Comparison of ENCODE assay signal across 11 cellular contexts in genomic region chr1:227901906-227902640, GRCh38. TPM values are rescaled to one million over a fixed set of nuclear protein-coding genes. Genes with fewer than 3 reads are reported as not detected.
DNase-seq lines count a peak whose midpoint lies in the region; ATAC-seq, FAIRE-seq and TF ChIP-seq lines count a peak whose summit lies in the region.
"Had no signal": no experiment of that assay in that cellular context is flagged by ENCODE, and none has a peak within 500 bp of the region (broad histone marks: within the 10 kb centered on the region; RNA-seq: fewer than 3 reads in every experiment).

No MANE protein-coding gene starts in this region.

- no peak for FAIRE-seq in GM12878 (lab: Jason Lieb, UNC)
- FAIRE-seq in GM12892 (lab: Jason Lieb, UNC): no peak

- in situ Hi-C loops in GM12878 (cut with MboI): no loop called here

- ATAC-seq in GM12878: peak; percentile 23; the same call in 2 of the 3 replicates

- no peak overlapping the region for H2AFZ ChIP-seq in GM12878 (ENCODE audit: control insufficient read depth, low read depth, low read length)

- no peak overlapping the region for H3K4me3 ChIP-seq in AG10803 (ENCODE audit: low read length)
- no peak overlapping the region for H3K4me3 ChIP-seq in GM12878
- H3K4me3 ChIP-seq in thyroid gland (replicated peaks in 1 of 3): no peak overlapping the region
- H3K4me3 ChIP-seq: SK-N-MC had no signal

- DNase-seq in AG10803 (ENCODE audit: low read depth) (peak; percentile 21), HCEC 1CT (peak; percentile 10), GM12878 (ENCODE audit: low read depth, low spot score) (no peak), lung microvascular endothelial cell (ENCODE audit: low read depth in 2 of 2) (peak; percentile 15 to 40), NCI-H1105 treated with DMSO at 0.1 percent for 48 hours (lab: John Stamatoyannopoulos, UW) (no peak), DMS114 treated with DMSO at 0.1 percent for 48 hours (lab: John Stamatoyannopoulos, UW; ENCODE audit: unreplicated experiment) (no peak), thyroid gland (no peak), GM12892 (ENCODE audit: insufficient read length) (no peak)
- DNase-seq: effector CD4-positive, alpha-beta T cell; NCI-H1436 treated with DMSO at 0.1 percent for 48 hours had no signal

- no peaks in the 10 kb centered on the region for H3K27me3 ChIP-seq in GM12878 (replicated peaks in 1 of 2; ENCODE audit: control insufficient read depth in 2 of 2, insufficient read depth in 2 of 2, low read length in 1 of 2)
- H3K27me3 ChIP-seq in thyroid gland: no peaks in the 10 kb centered on the region

- TF ChIP-seq POLR2A in GM12878 (IDR thresholded peaks at IDR 0.05; ENCODE audit: low read depth, low read length) (no peak), thyroid gland (IDR thresholded peaks at IDR 0.05) (no peak), GM12892 (IDR thresholded peaks at IDR 0.05; ENCODE audit: low read depth, low read length) (no peak)

- no peaks in the 10 kb centered on the region for H3K4me1 ChIP-seq in GM12878 (ENCODE audit: control insufficient read depth, insufficient read depth, low read length)
- no peaks in the 10 kb centered on the region for H3K4me1 ChIP-seq in thyroid gland

- no TSS peak for BruUV-seq in GM12878 (replicated peaks; lab: Mats Ljungman, UMichigan)

- TF ChIP-seq RAD21 in GM12878 (IDR thresholded peaks at IDR 0.05; ENCODE audit: insufficient read depth, low read depth, low read length): no peak

- H3K27ac ChIP-seq in GM12878 (ENCODE audit: control insufficient read depth, insufficient read depth): no peak overlapping the region
- H3K27ac ChIP-seq in thyroid gland: no peak overlapping the region
- H3K27ac ChIP-seq: SK-N-MC had no signal

- no peaks in the 10 kb centered on the region for H4K20me1 ChIP-seq in GM12878 (ENCODE audit: control insufficient read depth, insufficient read depth)

- POLR2A ChIA-PET in GM12878 (lab: Charles Lee): no interaction called here

- H3K9ac ChIP-seq in GM12878 (ENCODE audit: control insufficient read depth, insufficient read depth, low read length): no peak overlapping the region

- RAD21 ChIA-PET in GM12878 (lab: Charles Lee; ENCODE audit: unreplicated experiment): no interaction called here

- 6% methylated on average over 9 of the region's 11 CpGs for WGBS in GM12878 (ENCODE audit: insufficient coverage, insufficient replicate concordance, low lambda C conversion rate, missing lambda C conversion rate)
- WGBS in thyroid gland, 2 donors: 71 to 95% methylated on average over 4 to 9 of the region's 11 CpGs

- H3K9me3 ChIP-seq in GM12878 (replicated peaks; ENCODE audit: control insufficient read depth, insufficient read depth, low read length): no peaks in the 10 kb centered on the region
- H3K9me3 ChIP-seq in thyroid gland: no peaks in the 10 kb centered on the region

- no peak for TF ChIP-seq EP300 in GM12878 (IDR thresholded peaks at IDR 0.05; ENCODE audit: borderline replicate concordance in 1 of 2, control insufficient read depth in 1 of 2, low read depth in 2 of 2, low read length in 2 of 2)

- SMC1A ChIA-PET in GM12878 (lab: Charles Lee; ENCODE audit: uncharacterized antibody, unreplicated experiment): no interaction called here

- no peak overlapping the region for H3K4me2 ChIP-seq in GM12878 (ENCODE audit: control insufficient read depth, insufficient read depth)

- TF ChIP-seq CTCF in AG10803 (conservative IDR thresholded peaks at IDR 0.05; ENCODE audit: low read length) (0 out of 2 replicates have a peak, but pooled peaks have one; percentile 13), GM12878 (IDR thresholded peaks at IDR 0.05 in 2 of 3, conservative IDR thresholded peaks at IDR 0.05 in 1 of 3; ENCODE audit: control insufficient read depth in 2 of 3, extremely low read depth in 1 of 3, insufficient read depth in 1 of 3, low read depth in 3 of 3, low read length in 3 of 3) (no peak), thyroid gland (IDR thresholded peaks at IDR 0.05) (no peak)

- intact Hi-C loops in GM12878 (cut with micrococcal nuclease; ENCODE audit: unreplicated experiment) (loop anchor here (10.0 kb wide), 1 partner anchor 57 kb away; no protein-coding TSS in a partner anchor), thyroid gland (cut with DNase I) (no loop called here)

- CTCF ChIA-PET in GM12878 (lab: Yijun Ruan, JAX): no interaction called here

- H3K36me3 ChIP-seq in GM12878 (ENCODE audit: control insufficient read depth in 2 of 2, insufficient read depth in 2 of 2, low read length in 1 of 2): no peaks in the 10 kb centered on the region
- no peaks in the 10 kb centered on the region for H3K36me3 ChIP-seq in thyroid gland

- H3K79me2 ChIP-seq in GM12878 (ENCODE audit: control insufficient read depth, insufficient read depth, low read length): no peaks in the 10 kb centered on the region

TF ChIP-seq in GM12878, 131 proteins besides CTCF, POLR2A, EP300 and RAD21:
- no peak for TF ChIP-seq CBX3 (IDR thresholded peaks at IDR 0.05; ENCODE audit: borderline replicate concordance, low read depth)
- TF ChIP-seq REST (IDR thresholded peaks at IDR 0.05; ENCODE audit: low read depth, low read length): no peak
- no peak for TF ChIP-seq GABPA (IDR thresholded peaks at IDR 0.05; ENCODE audit: low read depth)
- TF ChIP-seq SP1 (IDR thresholded peaks at IDR 0.05; ENCODE audit: low read depth, low read length): no peak

RNA-seq across cellular contexts. Expression of gene WNT9A, which starts 45.7 kb away (rescaled TPM):
- total RNA-seq in GM12878 (2013; cell fraction: nucleolus; rRNA removed): not detected in 2 replicates
- total RNA-seq in GM12878 (2014; rRNA removed): not detected in 2 replicates
- not detected in 2 replicates for total RNA-seq in GM12878 (2014; rRNA removed; fragmentation: Illumina TruSeq; extraction: Trizol)
- total RNA-seq in GM12878 (2021): not detected in 2 replicates
- polyA plus RNA-seq in GM12878 (2011; ENCODE audit: low read depth): not detected
- not detected in 2 replicates for polyA plus RNA-seq in GM12878 (2011; rRNA removed)
- polyA plus RNA-seq in GM12878 (2011; cell fraction: cytosol; rRNA removed): 0.04 TPM in 1 of 2 replicates, not detected in the other
- not detected in 2 replicates for polyA plus RNA-seq in GM12878 (2011; cell fraction: nucleus; rRNA removed)
- 0.04 TPM in 2 replicates for polyA plus RNA-seq in GM12878 (2012)
- polyA plus RNA-seq in GM12878 (2014; fragmentation: Illumina TruSeq; extraction: Trizol): not detected in 2 replicates
- polyA plus RNA-seq in GM12878 (2014; fragmentation: Nextera tagmentation; extraction: Ambion mirVana): not detected
- not detected in 2 replicates for polyA plus RNA-seq in GM12878 (2014; rRNA removed)
- polyA plus RNA-seq in GM12878 (2016; fragmentation: Nextera tagmentation; extraction: Ambion mirVana): not detected
- not detected in 2 replicates for polyA minus RNA-seq in GM12878 (2011; rRNA and poly(A)+ RNA removed)
- not detected in 2 replicates for polyA minus RNA-seq in GM12878 (2011; cell fraction: cytosol; rRNA and poly(A)+ RNA removed)
- not detected in 2 replicates for polyA minus RNA-seq in GM12878 (2011; cell fraction: nucleus; rRNA and poly(A)+ RNA removed)
- 0.87 and 0.99 TPM in 2 replicates for total RNA-seq in lung microvascular endothelial cell
- total RNA-seq in thyroid gland: 1 to 10 TPM; 2.5 to 4.3 (median 3.4) TPM
- polyA plus RNA-seq in GM12892 (2012; ENCODE audit: missing spikeins): not detected

Comparison
In these comparisons a context has a peak if more than half of its experiments do, and no peak if none do; other contexts are left out.
1. DNase-seq: peak in AG10803 (single experiment), HCEC 1CT (single experiment) and lung microvascular endothelial cell (2 of 2); none in GM12878 (single experiment), NCI-H1105 treated with DMSO at 0.1 percent for 48 hours (single experiment), DMS114 treated with DMSO at 0.1 percent for 48 hours (single experiment), thyroid gland (0 of 2) and GM12892 (single experiment).